Comparison of ENCODE assay signal across 23 cellular contexts in genomic region chr10:33146189-33146524, GRCh38.
DNase-seq lines count a peak whose midpoint lies in the region; ATAC-seq and TF ChIP-seq lines count a peak whose summit lies in the region.
"Had no signal": no experiment of that assay in that cellular context is flagged by ENCODE, and none has a peak within 500 bp of the region (broad histone marks: within the 10 kb centered on the region; RNA-seq: fewer than 3 reads in every experiment).

No MANE protein-coding gene starts in this region.

- no peak overlapping the region for H3K23ac ChIP-seq in mesenchymal stem cell (ENCODE audit: low read length in 2 of 2)

- H3K4me3 ChIP-seq in Panc1 (ENCODE audit: low read depth in 2 of 2, low read length in 2 of 2) (no peak overlapping the region), mesenchymal stem cell (ENCODE audit: insufficient read depth in 1 of 2, low read depth in 1 of 2, low read length in 2 of 2) (no peak overlapping the region), MM.1S (ENCODE audit: low read length) (no peak overlapping the region)
- H3K4me3 ChIP-seq: GM12878, HAP-1 had no signal

- H3F3A ChIP-seq in MM.1S (ENCODE audit: insufficient read depth, low read length): no peaks in the 10 kb centered on the region

- peak overlapping the region; percentile 59; the same call in 1 of the 2 replicates for H3K27ac ChIP-seq in Panc1 (ENCODE audit: low read length)
- no peak overlapping the region for H3K27ac ChIP-seq in mesenchymal stem cell (ENCODE audit: low read length, poor library complexity, severe bottlenecking)
- no peak overlapping the region for H3K27ac ChIP-seq in MM.1S (ENCODE audit: low read length)

- WGBS in mesenchymal stem cell: 85% methylated on average over 2 of the region's 2 CpGs

- H2BK12ac ChIP-seq in mesenchymal stem cell (ENCODE audit: low read length in 2 of 2): no peak overlapping the region

- in situ Hi-C loops in Panc1 (cut with HindIII; ENCODE audit: low pct_unique_long_range_greater_than_20kb, low sequenced_read_pairs): no loop called here

- no peak overlapping the region for H4K8ac ChIP-seq in mesenchymal stem cell (ENCODE audit: low read length)

- H3K4me1 ChIP-seq in Panc1 (ENCODE audit: control insufficient read depth, insufficient read depth, low read length) (no peaks in the 10 kb centered on the region; the same call in 1 of the 2 replicates), mesenchymal stem cell (ENCODE audit: control insufficient read depth, insufficient read depth, low read depth, low read length) (peaks cover 8% of the 10 kb centered on the region), MM.1S (ENCODE audit: low read length) (no peaks in the 10 kb centered on the region)
- H3K4me1 ChIP-seq: BE2C, HAP-1 had no signal

- no peak overlapping the region for H3K9ac ChIP-seq in mesenchymal stem cell (ENCODE audit: low read length)
- H3K9ac ChIP-seq in MM.1S (ENCODE audit: low read length): no peak overlapping the region

- no peak overlapping the region for H2BK5ac ChIP-seq in mesenchymal stem cell (ENCODE audit: low read depth, low read length, poor library complexity, severe bottlenecking)

- H3K4me2 ChIP-seq in mesenchymal stem cell (ENCODE audit: low read length, poor library complexity, severe bottlenecking) (no peak overlapping the region), MM.1S (ENCODE audit: low read depth, low read length) (no peak overlapping the region)

- ATAC-seq in Panc1 (no peak), GM18505 (IDR thresholded peaks at IDR 0.05; ENCODE audit: unreplicated experiment) (no peak)
- ATAC-seq in stimulated activated naive CD8-positive, alpha-beta T cell treated with anti-CD3 and anti-CD28 coated beads, Interleukin-15, Interleukin-2, amounts not matched to agents 100 U/mL and 50 U/mL, for 24 hours: no peak
- ATAC-seq: GM12878 had no signal

- TF ChIP-seq CTCF in Panc1 (IDR thresholded peaks at IDR 0.05): no peak
- no peak for TF ChIP-seq CTCF in MM.1S (IDR thresholded peaks at IDR 0.05; ENCODE audit: low read length)

- no peak for TF ChIP-seq POLR2A in GM18505 (IDR thresholded peaks at IDR 0.05; ENCODE audit: borderline replicate concordance, extremely low read depth, insufficient read depth, insufficient read length)

- H3K36me3 ChIP-seq in Panc1 (ENCODE audit: control insufficient read depth, insufficient read depth, low read length) (no peaks in the 10 kb centered on the region), mesenchymal stem cell (ENCODE audit: control insufficient read depth in 1 of 2, insufficient read depth in 2 of 2, low read depth in 1 of 2, low read length in 2 of 2) (no peaks in the 10 kb centered on the region), MM.1S (replicated peaks; ENCODE audit: insufficient read depth, low read length) (no peaks in the 10 kb centered on the region)
- H3K36me3 ChIP-seq: BE2C, HAP-1 had no signal

- H3K4me1 Mint-ChIP-seq in activated naive CD4-positive, alpha-beta T cell treated with anti-CD3 and anti-CD28 coated beads, Interleukin-2, amount 50 U/mL, for 24 hours: peaks cover 61% of the 10 kb centered on the region
- H3K4me1 Mint-ChIP-seq: CD14-positive monocyte had no signal

- no peak overlapping the region for H3K14ac ChIP-seq in mesenchymal stem cell (ENCODE audit: low read length in 2 of 2)

- POLR2A ChIA-PET in Panc1 (lab: Charles Lee): no interaction called here

- H2BK15ac ChIP-seq in mesenchymal stem cell (ENCODE audit: low read depth, poor library complexity, severe bottlenecking): no peak overlapping the region

- no peak overlapping the region for H3K4ac ChIP-seq in mesenchymal stem cell (ENCODE audit: low read depth in 1 of 2, low read length in 2 of 2)

- no peak for DNase-seq in activated naive CD4-positive, alpha-beta T cell treated with Interleukin-2 at 50 U/mL for 16 hours
- DNase-seq in Panc1 (ENCODE audit: low read depth, low spot score): no peak
- DNase-seq in mesenchymal stem cell: no peak
- no peak for DNase-seq in MM.1S
- DNase-seq in stimulated activated naive CD8-positive, alpha-beta T cell treated with anti-CD3 and anti-CD28 coated beads, Interleukin-15, Interleukin-2, amounts not matched to agents 100 U/mL and 50 U/mL, for 24 hours: no peak
- no peak for DNase-seq in activated T-cell treated with anti-CD3 and anti-CD28 coated beads for 4 hours
- DNase-seq: 8988T, ACHN, BE2C, COR-L47, GDM1, GOT3, NCI-H1092 treated with DMSO at 0.1 percent for 48 hours, NCI-H1436 treated with DMSO at 0.1 percent for 48 hours, NCI-H187 treated with DMSO at 0.1 percent for 48 hours, NCI-H2171 treated with DMSO at 0.1 percent for 48 hours, NCI-H345, NCI-H510A treated with DMSO at 0.1 percent for 48 hours had no signal

- peak overlapping the region; percentile 29 for H2AK5ac ChIP-seq in mesenchymal stem cell (ENCODE audit: low read length, severe bottlenecking)

- no peaks in the 10 kb centered on the region for H4K20me1 ChIP-seq in MM.1S (ENCODE audit: insufficient read depth, low read length)

- H3K4me3 Mint-ChIP-seq in activated naive CD4-positive, alpha-beta T cell treated with anti-CD3 and anti-CD28 coated beads, Interleukin-2, amount 50 U/mL, for 24 hours: no peak overlapping the region
- H3K4me3 Mint-ChIP-seq: CD14-positive monocyte had no signal

- H3K9me3 ChIP-seq in Panc1 (ENCODE audit: control insufficient read depth, insufficient read depth, low read depth, low read length) (no peaks in the 10 kb centered on the region), mesenchymal stem cell (ENCODE audit: control insufficient read depth, low read length) (peaks cover 5% of the 10 kb centered on the region), MM.1S (replicated peaks; ENCODE audit: insufficient read depth, low read length) (no peaks in the 10 kb centered on the region)
- H3K9me3 ChIP-seq: BE2C, HAP-1 had no signal

- no peak overlapping the region for H4K91ac ChIP-seq in mesenchymal stem cell (ENCODE audit: low read length)

- H3K9me3 Mint-ChIP-seq in activated naive CD4-positive, alpha-beta T cell treated with anti-CD3 and anti-CD28 coated beads, Interleukin-2, amount 50 U/mL, for 24 hours: peaks cover 10% of the 10 kb centered on the region

- H3K36me3 Mint-ChIP-seq in activated naive CD4-positive, alpha-beta T cell treated with anti-CD3 and anti-CD28 coated beads, Interleukin-2, amount 50 U/mL, for 24 hours: peaks cover 8% of the 10 kb centered on the region
- H3K36me3 Mint-ChIP-seq: CD14-positive monocyte had no signal

- intact Hi-C loops in Panc1 (cut with micrococcal nuclease; ENCODE audit: unreplicated experiment): no loop called here

- no peaks in the 10 kb centered on the region for H3K9me2 ChIP-seq in MM.1S (replicated peaks; ENCODE audit: insufficient read depth, low read length)

- no peak overlapping the region for H3K18ac ChIP-seq in mesenchymal stem cell (ENCODE audit: low read depth in 1 of 2, low read length in 2 of 2)

- peak overlapping the region; percentile 1 for H3K27ac Mint-ChIP-seq in activated naive CD4-positive, alpha-beta T cell treated with anti-CD3 and anti-CD28 coated beads, Interleukin-2, amount 50 U/mL, for 24 hours
- H3K27ac Mint-ChIP-seq: CD14-positive monocyte had no signal

- no peak overlapping the region for H2AFZ ChIP-seq in mesenchymal stem cell (ENCODE audit: low read depth, low read length)
- no peak overlapping the region for H2AFZ ChIP-seq in MM.1S (ENCODE audit: low read length)

- BruUV-seq in Panc1 (replicated peaks; lab: Mats Ljungman, UMichigan): no TSS peak

- H3K27me3 Mint-ChIP-seq in activated naive CD4-positive, alpha-beta T cell treated with anti-CD3 and anti-CD28 coated beads, Interleukin-2, amount 50 U/mL, for 24 hours: no peaks in the 10 kb centered on the region

- no peaks in the 10 kb centered on the region for H3K79me2 ChIP-seq in MM.1S (ENCODE audit: low read length)

- peaks cover 1% of the 10 kb centered on the region for H3K79me1 ChIP-seq in mesenchymal stem cell (replicated peaks; ENCODE audit: low read length, poor library complexity, severe bottlenecking)

- no peak overlapping the region for H2BK120ac ChIP-seq in mesenchymal stem cell (ENCODE audit: low read depth, low read length)

- CTCF ChIA-PET in Panc1 (lab: Charles Lee): no interaction called here

- no peaks in the 10 kb centered on the region for H3K27me3 ChIP-seq in Panc1 (ENCODE audit: control insufficient read depth, insufficient read depth, low read length)
- H3K27me3 ChIP-seq in mesenchymal stem cell (ENCODE audit: control insufficient read depth in 1 of 2, insufficient read depth in 1 of 2, low read length in 2 of 2): no peaks in the 10 kb centered on the region
- no peaks in the 10 kb centered on the region for H3K27me3 ChIP-seq in MM.1S (replicated peaks; ENCODE audit: insufficient read depth, low read length)
- H3K27me3 ChIP-seq: BE2C had no signal
